17 cellular contexts compared by ENCODE assay signal in the genomic region with DNA sequence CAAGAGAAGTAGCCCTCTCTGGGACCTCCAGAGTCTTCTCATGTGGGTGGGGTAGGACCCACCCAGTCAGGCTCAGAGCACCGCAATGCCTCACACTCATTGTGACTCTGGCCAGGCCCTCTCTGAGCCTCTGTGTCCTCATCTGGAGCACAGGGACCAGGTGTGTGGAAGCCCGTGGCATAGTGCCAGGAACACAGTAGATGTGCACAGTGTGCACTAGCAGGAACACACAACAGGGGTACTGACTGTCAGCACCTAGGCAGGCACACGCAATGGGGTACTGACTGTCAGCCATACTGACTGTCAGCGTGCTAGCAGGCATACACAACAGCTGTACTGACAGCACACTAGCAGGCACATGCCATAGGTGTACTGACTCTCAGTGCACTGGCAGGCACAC.
"Had no signal": no experiment of that assay in that cellular context is flagged by ENCODE, and none has a peak within 500 bp of the region (broad histone marks: within the 10 kb centered on the region; RNA-seq: fewer than 3 reads in every experiment).

No MANE protein-coding gene starts in this region.

- H3K9me3 ChIP-seq: colonic mucosa, esophagus muscularis mucosa, left lung, thyroid gland, vagina had no signal

- H3K27me3 ChIP-seq: thyroid gland, vagina had no signal

- H3K4me3 ChIP-seq: colonic mucosa, esophagus muscularis mucosa, left lung, thyroid gland, vagina had no signal

- H3K36me3 ChIP-seq: colonic mucosa, left lung, thyroid gland, vagina had no signal

- H3K27ac ChIP-seq: colonic mucosa, esophagus muscularis mucosa, left lung, thyroid gland, vagina had no signal

- DNase-seq: activated CD4-positive, alpha-beta T cell treated with anti-CD3 and anti-CD28 coated beads, Interleukin-2, amount 10 ng/mL, durations not matched to agents 24 days and 14 days; activated CD4-positive, CD25-positive, alpha-beta regulatory T cell; activated CD8-positive, alpha-beta memory T cell treated with anti-CD3 and anti-CD28 coated beads, Interleukin-2, amount 50 U/mL, for 4 hours; activated CD8-positive, alpha-beta T cell treated with anti-CD3 and anti-CD28 coated beads, Interleukin-2, amount 10 ng/mL, durations not matched to agents 7 days and 5 days; activated gamma-delta T cell; activated T-cell treated with anti-CD3 and anti-CD28 coated beads, Interleukin-2, amount 50 U/mL, for 72 hours; amniotic stem cell; central memory CD4-positive, alpha-beta T cell; colonic mucosa; hippocampal formation; kidney; left lung; mammary epithelial cell; retina; thyroid gland had no signal

- FAIRE-seq: kidney had no signal
